ENCODE assay signal across 9 cellular contexts in the genomic region with DNA sequence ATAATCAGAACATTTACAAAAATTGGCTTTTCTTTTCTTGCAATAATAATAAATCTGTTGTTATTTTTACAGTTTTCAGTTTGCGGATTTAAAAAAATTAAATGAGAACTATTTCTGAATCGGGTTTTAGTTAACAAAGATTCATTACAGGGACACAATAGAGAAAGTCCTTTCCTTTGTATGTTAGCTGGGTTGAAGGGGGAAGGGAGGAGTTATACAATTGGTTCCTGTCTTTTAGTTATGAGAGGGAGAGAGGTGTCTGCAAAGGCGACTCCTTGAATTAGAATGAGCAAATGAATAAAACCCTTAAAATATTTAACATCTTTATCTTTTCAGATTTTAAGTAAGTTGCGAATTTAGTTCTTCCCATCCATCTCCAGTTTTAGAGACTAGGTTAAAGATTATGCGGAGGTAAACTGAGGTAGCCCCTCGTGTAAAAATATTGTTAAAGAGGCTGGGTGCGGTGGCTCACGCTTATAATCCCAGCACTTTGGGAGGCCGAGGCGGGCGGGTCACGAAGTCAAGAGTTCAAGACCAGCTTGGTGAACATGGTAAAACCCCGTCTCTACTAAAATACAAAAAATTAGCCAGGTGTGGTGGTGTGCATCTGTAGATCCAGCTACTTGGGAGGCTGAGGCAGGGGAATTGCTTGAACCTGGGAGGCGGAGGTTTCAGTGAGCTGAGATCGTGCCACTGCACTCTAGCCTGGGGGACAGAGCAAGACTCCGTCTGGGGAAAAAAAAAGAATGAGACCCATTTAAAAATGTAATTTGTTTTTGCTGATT. TPM values are rescaled to one million over a fixed set of nuclear protein-coding genes. Genes with fewer than 3 reads are reported as not detected.
DNase-seq lines count a peak whose midpoint lies in the region; ATAC-seq and TF ChIP-seq lines count a peak whose summit lies in the region.
"Had no signal": no experiment of that assay in that cellular context is flagged by ENCODE, and none has a peak within 500 bp of the region (broad histone marks: within the 10 kb centered on the region; RNA-seq: fewer than 3 reads in every experiment).

No MANE protein-coding gene starts in this region.

- DNase-seq in CD8-positive, alpha-beta memory T cell: no peak
- DNase-seq in MM.1S: no peak
- DNase-seq in central memory CD8-positive, alpha-beta T cell (ENCODE audit: low spot score in 2 of 2): no peak
- no peak for DNase-seq in NCI-H524 treated with DMSO at 0.1 percent for 48 hours (lab: John Stamatoyannopoulos, UW)
- DNase-seq in NCI-H146 treated with DMSO at 0.1 percent for 48 hours (lab: John Stamatoyannopoulos, UW; ENCODE audit: unreplicated experiment): no peak

- peak overlapping the region; percentile 9 for H3K27ac ChIP-seq in CD8-positive, alpha-beta memory T cell (ENCODE audit: low read depth, low read length)
- peak overlapping the region; percentile 65; the same call in 1 of the 2 replicates for H3K27ac ChIP-seq in MM.1S (ENCODE audit: low read length)

- H3K79me2 ChIP-seq in MM.1S (ENCODE audit: low read length): peaks cover 92% of the 10 kb centered on the region

- H3K9me3 ChIP-seq in CD8-positive, alpha-beta memory T cell (ENCODE audit: low read length): no peaks in the 10 kb centered on the region
- H3K9me3 ChIP-seq in MM.1S (replicated peaks; ENCODE audit: insufficient read depth, low read length) (no peaks in the 10 kb centered on the region), neuron (ENCODE audit: low read length) (no peaks in the 10 kb centered on the region)
- H3K9me3 ChIP-seq: ovary had no signal

- peak overlapping the region; percentile 75 for H3K4me2 ChIP-seq in MM.1S (ENCODE audit: low read depth, low read length)

- H4K20me1 ChIP-seq in MM.1S (ENCODE audit: insufficient read depth, low read length): peaks cover 14% of the 10 kb centered on the region

- ATAC-seq in central memory CD8-positive, alpha-beta T cell (replicated peaks; ENCODE audit: extremely low read depth, poor library complexity, severe bottlenecking): no peak
- ATAC-seq in GM21515 (IDR thresholded peaks at IDR 0.05; ENCODE audit: unreplicated experiment): no peak
- no peak for ATAC-seq in HG03432 (IDR thresholded peaks at IDR 0.05; ENCODE audit: unreplicated experiment)

- H3K36me3 ChIP-seq in CD8-positive, alpha-beta memory T cell (ENCODE audit: insufficient read depth, low read length): no peaks in the 10 kb centered on the region
- H3K36me3 ChIP-seq in MM.1S (replicated peaks; ENCODE audit: insufficient read depth, low read length) (no peaks in the 10 kb centered on the region), neuron (ENCODE audit: insufficient read depth, low read length) (no peaks in the 10 kb centered on the region)
- H3K36me3 ChIP-seq: ovary had no signal

- H3K27me3 ChIP-seq in CD8-positive, alpha-beta memory T cell (ENCODE audit: insufficient read depth, low read length, poor library complexity, severe bottlenecking): no peaks in the 10 kb centered on the region
- H3K27me3 ChIP-seq in MM.1S (replicated peaks; ENCODE audit: insufficient read depth, low read length): no peaks in the 10 kb centered on the region
- H3K27me3 ChIP-seq in neuron (ENCODE audit: insufficient read depth, low read length): no peaks in the 10 kb centered on the region
- H3K27me3 ChIP-seq: ovary had no signal

- peaks cover 38 to 62% (median 50%) of the 10 kb centered on the region in 3 donors for H3K4me1 Mint-ChIP-seq in CD8-positive, alpha-beta memory T cell
- peaks cover 37% of the 10 kb centered on the region for H3K4me1 Mint-ChIP-seq in central memory CD8-positive, alpha-beta T cell

- TF ChIP-seq CTCF in MM.1S (IDR thresholded peaks at IDR 0.05; ENCODE audit: low read length): no peak

- H3K36me3 Mint-ChIP-seq in CD8-positive, alpha-beta memory T cell: peaks cover 0 to 15% (median 0%) of the 10 kb centered on the region in 3 donors
- H3K36me3 Mint-ChIP-seq in central memory CD8-positive, alpha-beta T cell (ENCODE audit: insufficient read depth): peaks cover 16% of the 10 kb centered on the region

- H3K27ac Mint-ChIP-seq in CD8-positive, alpha-beta memory T cell: peak overlapping the region in 2 of 8 donors; percentile 26 to 43
- peak overlapping the region; percentile 55 for H3K27ac Mint-ChIP-seq in central memory CD8-positive, alpha-beta T cell (ENCODE audit: low read depth)

- H3K4me3 Mint-ChIP-seq in CD8-positive, alpha-beta memory T cell: peak overlapping the region in 3 of 7 donors; percentile 19 to 56 (median 27)
- no peak overlapping the region for H3K4me3 Mint-ChIP-seq in central memory CD8-positive, alpha-beta T cell

- peaks cover 46% of the 10 kb centered on the region for H3F3A ChIP-seq in MM.1S (ENCODE audit: insufficient read depth, low read length)

- no peaks in the 10 kb centered on the region for H3K9me3 Mint-ChIP-seq in CD8-positive, alpha-beta memory T cell
- no peaks in the 10 kb centered on the region for H3K9me3 Mint-ChIP-seq in central memory CD8-positive, alpha-beta T cell

- H2AFZ ChIP-seq in MM.1S (ENCODE audit: low read length) (no peak overlapping the region), neuron (ENCODE audit: low read depth, low read length) (no peak overlapping the region)

- CTCF ChIA-PET in CD8-positive, alpha-beta memory T cell (lab: Charles Lee): no interaction called here

- H3K9me2 ChIP-seq in MM.1S (replicated peaks; ENCODE audit: insufficient read depth, low read length): no peaks in the 10 kb centered on the region

- POLR2A ChIA-PET in CD8-positive, alpha-beta memory T cell (lab: Charles Lee): interaction anchor here (0.6 to 5.5 kb wide), 3 partner anchors 16 to 46 kb away, joined by 3 to 319 read pairs (median 3); no protein-coding TSS in a partner anchor

- H3K9ac ChIP-seq in MM.1S (ENCODE audit: low read length): peak overlapping the region; percentile 16; the same call in 1 of the 2 replicates

- H3K4me1 ChIP-seq in CD8-positive, alpha-beta memory T cell (ENCODE audit: insufficient read depth, low read length): peaks cover 28% of the 10 kb centered on the region
- H3K4me1 ChIP-seq in MM.1S (ENCODE audit: low read length): peaks cover 23% of the 10 kb centered on the region
- peaks cover 19% of the 10 kb centered on the region for H3K4me1 ChIP-seq in neuron (ENCODE audit: insufficient read depth, low read length)

- H3K4me3 ChIP-seq in CD8-positive, alpha-beta memory T cell (ENCODE audit: low read length): no peak overlapping the region
- H3K4me3 ChIP-seq in MM.1S (ENCODE audit: low read length): peak overlapping the region; percentile 39
- H3K4me3 ChIP-seq in neuron (ENCODE audit: low read length): peak overlapping the region; percentile 97

- no peaks in the 10 kb centered on the region for H3K27me3 Mint-ChIP-seq in CD8-positive, alpha-beta memory T cell
- H3K27me3 Mint-ChIP-seq in central memory CD8-positive, alpha-beta T cell: no peaks in the 10 kb centered on the region

RNA-seq across cellular contexts. Expression of gene SPEN, which starts 3.9 kb away (rescaled TPM):
- 10 to 100 TPM; 63.1 to 66.3 TPM for total RNA-seq in CD8-positive, alpha-beta memory T cell
- 35.6 TPM for polyA plus RNA-seq in CD8-positive, alpha-beta memory T cell

RNA-seq across cellular contexts. Expression of gene UQCRHL, which starts 44.0 kb away (rescaled TPM):
- 1 to 10 TPM; 1.7 to 2.0 TPM for total RNA-seq in CD8-positive, alpha-beta memory T cell
- polyA plus RNA-seq in CD8-positive, alpha-beta memory T cell: 0.95 TPM
